Comparison of ENCODE assay signal across 30 cellular contexts in the genomic region with DNA sequence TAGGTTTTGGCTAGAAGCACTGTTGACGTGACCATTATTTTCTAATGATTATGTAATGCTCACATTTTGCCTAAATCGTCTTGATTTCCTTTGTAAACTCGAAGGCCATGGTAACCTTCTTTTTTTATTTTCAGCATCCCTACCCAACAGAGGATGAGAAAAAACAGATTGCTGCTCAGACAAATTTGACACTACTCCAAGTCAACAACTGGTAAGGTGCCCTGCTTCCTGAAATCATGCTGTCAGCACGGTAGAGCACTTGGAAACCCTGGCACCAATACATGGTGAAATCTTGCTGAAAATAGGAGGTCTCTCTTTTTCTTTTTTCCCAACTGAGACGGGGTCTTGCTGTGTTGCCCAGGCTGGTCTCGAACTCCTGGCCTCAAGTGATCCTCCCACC.
"Had no signal": no experiment of that assay in that cellular context is flagged by ENCODE, and none has a peak within 500 bp of the region (broad histone marks: within the 10 kb centered on the region; RNA-seq: fewer than 3 reads in every experiment).

No MANE protein-coding gene starts in this region.

- H3K9me3 ChIP-seq: gastroesophageal sphincter, heart right ventricle, mucosa of descending colon, prostate gland, right atrium auricular region, suprapubic skin, upper lobe of left lung had no signal

- ATAC-seq: activated CD8-positive, alpha-beta T cell treated with anti-CD3 and anti-CD28 coated beads for 36 hours; activated naive CD8-positive, alpha-beta T cell treated with anti-CD3 and anti-CD28 coated beads, Interleukin-2, amount 50 U/mL, for 24 hours; gastroesophageal sphincter; mucosa of descending colon; T-cell had no signal

- H3K4me3 ChIP-seq: gastroesophageal sphincter, heart right ventricle, mucosa of descending colon, prostate gland, right atrium auricular region, suprapubic skin, upper lobe of left lung had no signal

- H3K9me3 Mint-ChIP-seq: activated CD8-positive, alpha-beta T cell treated with anti-CD3 and anti-CD28 coated beads for 36 hours; activated naive CD4-positive, alpha-beta T cell treated with anti-CD3 and anti-CD28 coated beads, Interleukin-2, amount 10 ng/mL, durations not matched to agents 7 days and 5 days; activated naive CD8-positive, alpha-beta T cell treated with anti-CD3 and anti-CD28 coated beads, Interleukin-2, amount 50 U/mL, for 24 hours; memory B cell; naive B cell; neural crest cell; stimulated activated naive CD8-positive, alpha-beta T cell treated with anti-CD3 and anti-CD28 coated beads, Interleukin-15, Interleukin-2, amounts not matched to agents 100 ng/mL and 50 ng/mL, for 24 hours; T-cell had no signal

- DNase-seq: activated CD4-positive, alpha-beta T cell treated with anti-CD3 and anti-CD28 coated beads for 48 hours; activated CD4-positive, CD25-positive, alpha-beta regulatory T cell; activated CD8-positive, alpha-beta memory T cell treated with anti-CD3 and anti-CD28 coated beads, Interleukin-2, amount 50 U/mL, for 4 hours; activated CD8-positive, alpha-beta T cell treated with anti-CD3 and anti-CD28 coated beads for 36 hours; activated effector memory CD4-positive, alpha-beta T cell treated with Interleukin-2 at 50 U/mL for 16 hours; activated naive CD4-positive, alpha-beta T cell treated with anti-CD3 and anti-CD28 coated beads, Interleukin-2, amount 10 ng/mL, durations not matched to agents 7 days and 5 days; activated naive CD8-positive, alpha-beta T cell treated with anti-CD3 and anti-CD28 coated beads, Interleukin-2, amount 50 U/mL, for 24 hours; activated T-cell treated with anti-CD3 and anti-CD28 coated beads, Interleukin-2, amount 50 U/mL, for 48 hours; anterior cingulate cortex; central memory CD4-positive, alpha-beta T cell; cortex of kidney; erythroblast; heart right ventricle; kidney glomerular epithelial cell; mucosa of descending colon; naive B cell; stimulated activated CD4-positive, alpha-beta T cell treated with anti-CD3 and anti-CD28 coated beads, Interleukin-15, amount 100 ng/mL, for 24 hours; stimulated activated CD4-positive, alpha-beta T cell treated with anti-CD3 and anti-CD28 coated beads, Interleukin-2, amount 100 ng/mL, for 48 hours; T-cell; T-helper 9 cell; upper lobe of left lung had no signal

- H3K27me3 ChIP-seq: brain microvascular endothelial cell, gastroesophageal sphincter, heart right ventricle, right atrium auricular region, suprapubic skin, upper lobe of left lung had no signal

- H3K27me3 Mint-ChIP-seq: activated CD8-positive, alpha-beta T cell treated with anti-CD3 and anti-CD28 coated beads for 36 hours; activated naive CD4-positive, alpha-beta T cell treated with anti-CD3 and anti-CD28 coated beads, Interleukin-2, amount 10 ng/mL, durations not matched to agents 7 days and 5 days; activated naive CD8-positive, alpha-beta T cell treated with anti-CD3 and anti-CD28 coated beads, Interleukin-2, amount 50 U/mL, for 24 hours; memory B cell; naive B cell; stimulated activated naive CD8-positive, alpha-beta T cell treated with anti-CD3 and anti-CD28 coated beads, Interleukin-15, Interleukin-2, amounts not matched to agents 100 ng/mL and 50 ng/mL, for 24 hours; T-cell had no signal

- H3K27ac ChIP-seq: gastroesophageal sphincter, heart right ventricle, right atrium auricular region, suprapubic skin, upper lobe of left lung had no signal

- FAIRE-seq: endometrium had no signal

- H3K4me3 Mint-ChIP-seq: activated CD8-positive, alpha-beta T cell treated with anti-CD3 and anti-CD28 coated beads for 36 hours; activated naive CD4-positive, alpha-beta T cell treated with anti-CD3 and anti-CD28 coated beads, Interleukin-2, amount 10 ng/mL, durations not matched to agents 7 days and 5 days; activated naive CD8-positive, alpha-beta T cell treated with anti-CD3 and anti-CD28 coated beads, Interleukin-2, amount 50 U/mL, for 24 hours; memory B cell; naive B cell; neural crest cell; stimulated activated naive CD8-positive, alpha-beta T cell treated with anti-CD3 and anti-CD28 coated beads, Interleukin-15, Interleukin-2, amounts not matched to agents 100 ng/mL and 50 ng/mL, for 24 hours; T-cell had no signal

- H3K36me3 ChIP-seq: prostate gland had no signal

- H3K4me1 Mint-ChIP-seq: activated naive CD4-positive, alpha-beta T cell treated with anti-CD3 and anti-CD28 coated beads, Interleukin-2, amount 10 ng/mL, durations not matched to agents 7 days and 5 days; memory B cell; neural crest cell; T-cell had no signal

- H3K4me1 ChIP-seq: gastroesophageal sphincter, heart right ventricle, prostate gland, right atrium auricular region, suprapubic skin, upper lobe of left lung had no signal

- H3K27ac Mint-ChIP-seq: activated CD8-positive, alpha-beta T cell treated with anti-CD3 and anti-CD28 coated beads for 36 hours; activated naive CD4-positive, alpha-beta T cell treated with anti-CD3 and anti-CD28 coated beads, Interleukin-2, amount 10 ng/mL, durations not matched to agents 7 days and 5 days; activated naive CD8-positive, alpha-beta T cell treated with anti-CD3 and anti-CD28 coated beads, Interleukin-2, amount 50 U/mL, for 24 hours; memory B cell; stimulated activated naive CD8-positive, alpha-beta T cell treated with anti-CD3 and anti-CD28 coated beads, Interleukin-15, Interleukin-2, amounts not matched to agents 100 ng/mL and 50 ng/mL, for 24 hours; T-cell had no signal
